In the genomic region with DNA sequence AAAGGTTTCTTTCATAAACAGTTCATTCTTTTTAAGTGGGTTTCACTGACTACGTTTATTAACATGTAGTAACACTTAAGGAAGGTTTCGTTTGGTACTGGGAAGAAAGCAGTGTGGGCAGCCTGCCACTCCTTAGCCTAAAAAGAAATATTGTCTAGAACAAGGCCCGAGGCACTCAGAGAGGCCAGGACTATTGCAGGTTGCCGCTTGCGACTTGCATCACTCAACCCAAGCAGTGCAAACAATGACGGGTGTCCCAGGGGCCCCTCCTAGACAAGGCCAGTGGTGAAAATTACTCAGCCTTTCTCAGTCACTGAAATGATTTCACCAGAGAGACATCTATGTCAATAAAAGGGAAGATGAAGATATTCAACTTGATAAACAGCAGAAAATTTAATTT, we compare ENCODE assay signal across 12 cellular contexts.
A peak's percentile ranks its signal among the peaks of the same experiment; 100 is the strongest.
DNase-seq lines count a peak whose midpoint lies in the region; ATAC-seq and TF ChIP-seq lines count a peak whose summit lies in the region.
"Had no signal": no experiment of that assay in that cellular context is flagged by ENCODE, and none has a peak within 500 bp of the region (broad histone marks: within the 10 kb centered on the region; RNA-seq: fewer than 3 reads in every experiment).

No MANE protein-coding gene starts in this region.

- no peak for TF ChIP-seq POLR2A in body of pancreas (IDR thresholded peaks at IDR 0.05)

- H3K79me1 ChIP-seq in mesendoderm (ENCODE audit: low read length) = no peaks in the 10 kb centered on the region

- H3K36me3 Mint-ChIP-seq in stimulated activated memory B cell treated with anti-CD40 and anti-IgM and Interleukin-4, amounts not matched to agents 10 μg/mL and 1 μg/mL and 100 μg/mL, for 72 hours = peaks cover 8% of the 10 kb centered on the region

- H3K4me1 ChIP-seq in hepatocyte (ENCODE audit: insufficient read depth) (no peaks in the 10 kb centered on the region), mesendoderm (ENCODE audit: control insufficient read depth, low read depth, low read length) (no peaks in the 10 kb centered on the region), body of pancreas (no peaks in the 10 kb centered on the region)

- H3K4me3 ChIP-seq in hepatocyte (no peak overlapping the region), mesendoderm (ENCODE audit: low read length) (no peak overlapping the region), body of pancreas (no peak overlapping the region)

- H4K5ac ChIP-seq in mesendoderm (ENCODE audit: low read length) = no peak overlapping the region

- no peak overlapping the region for H3K23ac ChIP-seq in mesendoderm (ENCODE audit: low read length)

- peaks cover 14% of the 10 kb centered on the region for H3K9me3 ChIP-seq in hepatocyte (ENCODE audit: low read depth)
- peaks cover 0 to 18% (median 0%) of the 10 kb centered on the region in 3 donors for H3K9me3 ChIP-seq in body of pancreas

- no peaks in the 10 kb centered on the region for H3K4me1 Mint-ChIP-seq in stimulated activated memory B cell treated with anti-CD40 and anti-IgM and Interleukin-4, amounts not matched to agents 10 μg/mL and 1 μg/mL and 100 μg/mL, for 72 hours

- no peak overlapping the region for H3K9ac ChIP-seq in mesendoderm (ENCODE audit: low read length)

- DNase-seq in Right ventricle myocardium inferior (ENCODE audit: missing footprints) (peak; percentile 89), cardiac septum (ENCODE audit: low spot score) (no peak), amniotic epithelial cell (ENCODE audit: low read depth) (peak; percentile 49), hepatocyte (ENCODE audit: low spot score) (peak; percentile 56), mesendoderm (no peak), body of pancreas (no peak), NCI-H774 (lab: John Stamatoyannopoulos, UW) (no peak)
- DNase-seq: activated T-cell treated with anti-CD3 and anti-CD28 coated beads, Interleukin-2, amount 50 U/mL, for 48 hours; OCI-M1; stimulated activated naive CD4-positive, alpha-beta T cell had no signal

- WGBS in hepatocyte (ENCODE audit: low lambda C conversion rate, missing lambda C conversion rate) = 56% methylated on average over 6 of the region's 6 CpGs
- no CpG with 5 or more reads among the region's 6 CpGs for WGBS in mesendoderm (ENCODE audit: extremely low coverage, insufficient coverage, low lambda C conversion rate)
- WGBS in body of pancreas, 2 donors = 46 to 56% methylated on average over 6 of the region's 6 CpGs

- H3K36me3 ChIP-seq in hepatocyte (replicated peaks; ENCODE audit: insufficient read depth, low read depth) = no peaks in the 10 kb centered on the region
- no peaks in the 10 kb centered on the region for H3K36me3 ChIP-seq in mesendoderm (ENCODE audit: control insufficient read depth, insufficient read depth, low read length)
- no peaks in the 10 kb centered on the region for H3K36me3 ChIP-seq in body of pancreas (replicated peaks in 1 of 2; ENCODE audit: insufficient read depth in 1 of 2, low read depth in 2 of 2)

- no peak overlapping the region for H2BK5ac ChIP-seq in mesendoderm (ENCODE audit: low read length)

- TF ChIP-seq CTCF in hepatocyte (IDR thresholded peaks at IDR 0.05; ENCODE audit: poor library complexity) (no peak), body of pancreas (IDR thresholded peaks at IDR 0.05) (no peak)

- no peaks in the 10 kb centered on the region for H4K20me1 ChIP-seq in hepatocyte (ENCODE audit: insufficient read depth, poor library complexity, severe bottlenecking)

- no peak overlapping the region for H3K4ac ChIP-seq in mesendoderm (ENCODE audit: low read depth, low read length)

- H3K27me3 Mint-ChIP-seq in stimulated activated memory B cell treated with anti-CD40 and anti-IgM and Interleukin-4, amounts not matched to agents 10 μg/mL and 1 μg/mL and 100 μg/mL, for 72 hours = peaks cover 17% of the 10 kb centered on the region

- intact Hi-C loops in Right ventricle myocardium inferior (cut with DNase I) = no loop called here
- intact Hi-C loops in cardiac septum (cut with DNase I) = no loop called here
- intact Hi-C loops in body of pancreas (cut with DNase I) = no loop called here

- ATAC-seq in Right ventricle myocardium inferior = peak; percentile 97
- ATAC-seq in body of pancreas = no peak
- no peak for ATAC-seq in stimulated activated memory B cell treated with anti-CD40 and anti-IgM and Interleukin-4, amounts not matched to agents 10 μg/mL and 1 μg/mL and 100 μg/mL, for 72 hours

- H3K4me3 Mint-ChIP-seq in stimulated activated memory B cell treated with anti-CD40 and anti-IgM and Interleukin-4, amounts not matched to agents 10 μg/mL and 1 μg/mL and 100 μg/mL, for 72 hours = no peak overlapping the region

- H3K56ac ChIP-seq in mesendoderm (ENCODE audit: low read length) = no peak overlapping the region

- no peak overlapping the region for H2AK5ac ChIP-seq in mesendoderm (ENCODE audit: low read length)

- H3K79me2 ChIP-seq in hepatocyte (no peaks in the 10 kb centered on the region), mesendoderm (ENCODE audit: control insufficient read depth, insufficient read depth, low read length) (no peaks in the 10 kb centered on the region)

- H4K8ac ChIP-seq in mesendoderm (ENCODE audit: low read depth, low read length) = no peak overlapping the region

- H2BK120ac ChIP-seq in mesendoderm (ENCODE audit: low read depth, low read length) = no peak overlapping the region

- H3K27ac Mint-ChIP-seq in stimulated activated memory B cell treated with anti-CD40 and anti-IgM and Interleukin-4, amounts not matched to agents 10 μg/mL and 1 μg/mL and 100 μg/mL, for 72 hours = no peak overlapping the region

- H2AFZ ChIP-seq in hepatocyte = no peak overlapping the region

- peaks cover 14% of the 10 kb centered on the region for H3K9me3 Mint-ChIP-seq in stimulated activated memory B cell treated with anti-CD40 and anti-IgM and Interleukin-4, amounts not matched to agents 10 μg/mL and 1 μg/mL and 100 μg/mL, for 72 hours

- H3K9me2 ChIP-seq in hepatocyte (replicated peaks; ENCODE audit: insufficient read depth) = no peaks in the 10 kb centered on the region

- H3K27me3 ChIP-seq in hepatocyte (no peaks in the 10 kb centered on the region), mesendoderm (ENCODE audit: insufficient read depth, low read length, poor library complexity) (no peaks in the 10 kb centered on the region), body of pancreas (no peaks in the 10 kb centered on the region)

- peak overlapping the region; percentile 57 for H3K27ac ChIP-seq in hepatocyte
- H3K27ac ChIP-seq in mesendoderm (ENCODE audit: low read depth, low read length) = no peak overlapping the region
- no peak overlapping the region for H3K27ac ChIP-seq in body of pancreas
- H3K27ac ChIP-seq: HL-60 had no signal

- H2BK15ac ChIP-seq in mesendoderm (replicated peaks; ENCODE audit: low read depth) = no peak overlapping the region

- H3K18ac ChIP-seq in mesendoderm (ENCODE audit: low read length) = no peak overlapping the region

- H3K4me2 ChIP-seq in hepatocyte = no peak overlapping the region
- H3K4me2 ChIP-seq in mesendoderm (ENCODE audit: low read length) = no peak overlapping the region

Comparison
In these comparisons a context has a peak if more than half of its experiments do, and no peak if none do; other contexts are left out.
1. DNase-seq: peak in Right ventricle myocardium inferior (single experiment), amniotic epithelial cell (single experiment) and hepatocyte (single experiment); none in cardiac septum (single experiment), mesendoderm (single experiment), body of pancreas (0 of 4) and NCI-H774 (single experiment).